Comparison of ENCODE assay signal across 26 cellular contexts in the genomic region with DNA sequence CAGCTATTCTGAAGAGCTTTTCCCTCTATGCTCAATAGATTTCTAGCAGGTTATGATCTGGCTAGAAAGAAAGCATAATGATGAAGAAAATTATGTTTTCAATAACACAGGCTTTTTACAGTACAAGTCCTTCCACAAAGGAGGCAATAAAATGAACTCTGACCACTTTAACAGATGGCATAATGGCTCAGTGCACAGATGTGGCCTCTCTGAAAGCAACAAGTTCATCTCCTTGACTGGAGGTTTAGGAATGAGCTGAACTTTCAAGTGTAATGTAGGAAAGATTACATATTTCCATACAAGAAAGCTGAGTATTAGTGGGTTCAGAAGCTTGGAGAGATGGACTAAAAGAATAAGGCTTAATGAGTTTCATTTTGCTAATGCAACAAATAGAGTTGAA.
"Had no signal": no experiment of that assay in that cellular context is flagged by ENCODE, and none has a peak within 500 bp of the region (broad histone marks: within the 10 kb centered on the region; RNA-seq: fewer than 3 reads in every experiment).

No MANE protein-coding gene starts in this region.

- H3K9me3 ChIP-seq: adrenal gland, ascending aorta, gastrocnemius medialis, mucosa of descending colon, sigmoid colon, spleen, thoracic aorta, upper lobe of left lung had no signal

- H3K27me3 Mint-ChIP-seq: activated naive CD8-positive, alpha-beta T cell; naive B cell had no signal

- H3K9me3 Mint-ChIP-seq: activated CD4-positive, alpha-beta T cell treated with anti-CD3 and anti-CD28 coated beads, Interleukin-2, amount 10 ng/mL, durations not matched to agents 7 days and 5 days; activated T-helper 1 cell treated with anti-CD3 and anti-CD28 coated beads, Interleukin-12 subunit alpha, Interleukin-12 subunit beta, Interleukin-2, Interleukin-4 antibody, amounts not matched to agents 30 ng/mL and 10 ng/mL and 1 ng/mL, durations not matched to agents 14 hours and 24 hours and 36 hours; effector memory CD8-positive, alpha-beta T cell; naive B cell; neural crest cell had no signal

- H3K4me1 ChIP-seq: adrenal gland, gastrocnemius medialis, spleen, upper lobe of left lung had no signal

- DNase-seq: activated CD4-positive, alpha-beta T cell treated with anti-CD3 and anti-CD28 coated beads, Interleukin-2, amount 10 ng/mL, durations not matched to agents 7 days and 5 days; activated CD4-positive, CD25-positive, alpha-beta regulatory T cell treated with anti-CD3 and anti-CD28 coated beads, Interleukin-2, amount 50 U/mL, for 72 hours; activated CD8-positive, alpha-beta T cell treated with anti-CD3 and anti-CD28 coated beads, Interleukin-2, amount 10 ng/mL, durations not matched to agents 7 days and 5 days; adrenal gland; central memory CD4-positive, alpha-beta T cell; effector memory CD8-positive, alpha-beta T cell; gastrocnemius medialis; head of caudate nucleus; hypothalamus; mesenchymal stem cell; mucosa of descending colon; naive B cell; occipital lobe; sigmoid colon; spleen; stimulated activated CD4-positive, alpha-beta T cell treated with anti-CD3 and anti-CD28 coated beads, Interleukin-4, amount 100 ng/mL, for 24 hours; stimulated activated naive CD4-positive, alpha-beta T cell treated with Interleukin-2 at 50 U/mL for 16 hours; T-helper 1 cell; upper lobe of left lung; WERI-Rb-1 had no signal

- H3K27ac ChIP-seq: adrenal gland, ascending aorta, gastrocnemius medialis, sigmoid colon, spleen, thoracic aorta, upper lobe of left lung, WERI-Rb-1 had no signal

- H3K36me3 ChIP-seq: adrenal gland, ascending aorta, gastrocnemius medialis, sigmoid colon, spleen, thoracic aorta, upper lobe of left lung, WERI-Rb-1 had no signal

- ATAC-seq: activated CD8-positive, alpha-beta T cell treated with anti-CD3 and anti-CD28 coated beads, Interleukin-2, amount 10 ng/mL, durations not matched to agents 7 days and 5 days; effector memory CD8-positive, alpha-beta T cell; esophagus mucosa; gastrocnemius medialis; mucosa of descending colon had no signal

- H3K4me3 ChIP-seq: adrenal gland, ascending aorta, gastrocnemius medialis, mucosa of descending colon, sigmoid colon, spleen, thoracic aorta, upper lobe of left lung had no signal

- H3K27ac Mint-ChIP-seq: activated CD4-positive, alpha-beta T cell treated with anti-CD3 and anti-CD28 coated beads, Interleukin-2, amount 10 ng/mL, durations not matched to agents 7 days and 5 days; activated CD8-positive, alpha-beta T cell treated with anti-CD3 and anti-CD28 coated beads, Interleukin-2, amount 10 ng/mL, durations not matched to agents 7 days and 5 days; activated naive CD8-positive, alpha-beta T cell; activated T-helper 1 cell treated with anti-CD3 and anti-CD28 coated beads, Interleukin-12 subunit alpha, Interleukin-12 subunit beta, Interleukin-2, Interleukin-4 antibody, amounts not matched to agents 30 ng/mL and 10 ng/mL and 1 ng/mL, durations not matched to agents 14 hours and 24 hours and 36 hours; effector memory CD8-positive, alpha-beta T cell had no signal

- H3K27me3 ChIP-seq: adrenal gland, ascending aorta, gastrocnemius medialis, sigmoid colon, spleen, upper lobe of left lung had no signal

- H3K4me3 Mint-ChIP-seq: activated CD4-positive, alpha-beta T cell treated with anti-CD3 and anti-CD28 coated beads, Interleukin-2, amount 10 ng/mL, durations not matched to agents 7 days and 5 days; activated CD8-positive, alpha-beta T cell treated with anti-CD3 and anti-CD28 coated beads, Interleukin-2, amount 10 ng/mL, durations not matched to agents 7 days and 5 days; activated naive CD8-positive, alpha-beta T cell; activated T-helper 1 cell treated with anti-CD3 and anti-CD28 coated beads, Interleukin-12 subunit alpha, Interleukin-12 subunit beta, Interleukin-2, Interleukin-4 antibody, amounts not matched to agents 30 ng/mL and 10 ng/mL and 1 ng/mL, durations not matched to agents 14 hours and 24 hours and 36 hours; effector memory CD8-positive, alpha-beta T cell; naive B cell; neural crest cell had no signal

- H3K4me1 Mint-ChIP-seq: activated CD4-positive, alpha-beta T cell treated with anti-CD3 and anti-CD28 coated beads, Interleukin-2, amount 10 ng/mL, durations not matched to agents 7 days and 5 days; naive B cell; neural crest cell had no signal
